ENCODE assay signal across 27 cellular contexts in genomic region chr6:97572943-97573342, GRCh38.
DNase-seq lines count a peak whose midpoint lies in the region; ATAC-seq, FAIRE-seq and TF ChIP-seq lines count a peak whose summit lies in the region.
"Had no signal": no experiment of that assay in that cellular context is flagged by ENCODE, and none has a peak within 500 bp of the region (broad histone marks: within the 10 kb centered on the region; RNA-seq: fewer than 3 reads in every experiment).

No MANE protein-coding gene starts in this region.

- H3K27ac Mint-ChIP-seq in stimulated activated naive CD8-positive, alpha-beta T cell treated with anti-CD3 and anti-CD28 coated beads, Interleukin-15, amount 100 ng/mL, for 72 hours = no peak overlapping the region
- H3K27ac Mint-ChIP-seq: CD4-positive, CD25-positive, alpha-beta regulatory T cell had no signal

- no peak overlapping the region for H2BK5ac ChIP-seq in mesendoderm (ENCODE audit: low read length)

- no peaks in the 10 kb centered on the region for H3K79me1 ChIP-seq in mesendoderm (ENCODE audit: low read length)

- H4K8ac ChIP-seq in mesendoderm (ENCODE audit: low read depth, low read length) = no peak overlapping the region

- H3K4me1 Mint-ChIP-seq in stimulated activated naive CD8-positive, alpha-beta T cell treated with anti-CD3 and anti-CD28 coated beads, Interleukin-15, amount 100 ng/mL, for 72 hours = no peaks in the 10 kb centered on the region
- H3K4me1 Mint-ChIP-seq: CD4-positive, CD25-positive, alpha-beta regulatory T cell; IgD-negative memory B cell had no signal

- H2AK5ac ChIP-seq in mesendoderm (ENCODE audit: low read length) = no peak overlapping the region

- in situ Hi-C loops in GM12878 (cut with MboI) = no loop called here

- no peak overlapping the region for H2AFZ ChIP-seq in GM12878 (ENCODE audit: control insufficient read depth, low read depth, low read length)
- H2AFZ ChIP-seq in smooth muscle cell (ENCODE audit: low read depth) = no peak overlapping the region

- H3K4me2 ChIP-seq in GM12878 (ENCODE audit: control insufficient read depth, insufficient read depth) (no peak overlapping the region), mesendoderm (ENCODE audit: low read length) (no peak overlapping the region), smooth muscle cell (no peak overlapping the region)
- H3K4me2 ChIP-seq: BLaER1, KMS-11 had no signal

- POLR2A ChIA-PET in GM12878 (lab: Charles Lee) = no interaction called here

- peak; percentile 18 for FAIRE-seq in GM12878 (lab: Jason Lieb, UNC)
- FAIRE-seq: A204.1, D721Med, G401.6, H54 had no signal

- TF ChIP-seq RAD21 in GM12878 (IDR thresholded peaks at IDR 0.05; ENCODE audit: insufficient read depth, low read depth, low read length) = no peak

- H3K9ac ChIP-seq in GM12878 (ENCODE audit: control insufficient read depth, insufficient read depth, low read length) (no peak overlapping the region), mesendoderm (ENCODE audit: low read length) (no peak overlapping the region), smooth muscle cell (ENCODE audit: low read depth) (no peak overlapping the region)
- H3K9ac ChIP-seq: BLaER1, KMS-11 had no signal

- ATAC-seq in GM18511 (IDR thresholded peaks at IDR 0.05; ENCODE audit: unreplicated experiment) (peak; percentile 55), GM18909 (IDR thresholded peaks at IDR 0.05; ENCODE audit: poor library complexity, unreplicated experiment) (peak; percentile 58), HG03378 (IDR thresholded peaks at IDR 0.05; ENCODE audit: unreplicated experiment) (peak; percentile 55), GM12878 (no peak), GM19455 (IDR thresholded peaks at IDR 0.05; ENCODE audit: unreplicated experiment) (no peak)
- ATAC-seq in stimulated activated naive CD8-positive, alpha-beta T cell treated with anti-CD3 and anti-CD28 coated beads, Interleukin-15, amount 100 ng/mL, for 72 hours = no peak
- ATAC-seq: PC-3 had no signal

- no peaks in the 10 kb centered on the region for H3K79me2 ChIP-seq in GM12878 (ENCODE audit: control insufficient read depth, insufficient read depth, low read length)
- no peaks in the 10 kb centered on the region for H3K79me2 ChIP-seq in mesendoderm (ENCODE audit: control insufficient read depth, insufficient read depth, low read length)
- no peaks in the 10 kb centered on the region for H3K79me2 ChIP-seq in smooth muscle cell (ENCODE audit: low read depth)

- no peak overlapping the region for H3K18ac ChIP-seq in mesendoderm (ENCODE audit: low read length)

- no peak overlapping the region for H4K5ac ChIP-seq in mesendoderm (ENCODE audit: low read length)

- SMC1A ChIA-PET in GM12878 (lab: Charles Lee; ENCODE audit: uncharacterized antibody, unreplicated experiment) = no interaction called here

- no peak overlapping the region for H3K23ac ChIP-seq in mesendoderm (ENCODE audit: low read length)

- no peak overlapping the region for H3K56ac ChIP-seq in mesendoderm (ENCODE audit: low read length)

- H4K20me1 ChIP-seq in GM12878 (ENCODE audit: control insufficient read depth, insufficient read depth) (no peaks in the 10 kb centered on the region), smooth muscle cell (ENCODE audit: low read depth) (no peaks in the 10 kb centered on the region)
- H4K20me1 ChIP-seq: BLaER1 had no signal

- RAD21 ChIA-PET in GM12878 (lab: Charles Lee; ENCODE audit: unreplicated experiment) = no interaction called here

- no peaks in the 10 kb centered on the region for H3K36me3 ChIP-seq in GM12878 (ENCODE audit: control insufficient read depth in 2 of 2, insufficient read depth in 2 of 2, low read length in 1 of 2)
- H3K36me3 ChIP-seq in mesendoderm (ENCODE audit: control insufficient read depth, insufficient read depth, low read length) = no peaks in the 10 kb centered on the region
- no peaks in the 10 kb centered on the region for H3K36me3 ChIP-seq in smooth muscle cell (ENCODE audit: low read depth)
- H3K36me3 ChIP-seq: BLaER1, SJSA1 had no signal

- H3K4me3 ChIP-seq in GM12878 = no peak overlapping the region
- no peak overlapping the region for H3K4me3 ChIP-seq in mesendoderm (ENCODE audit: low read length)
- no peak overlapping the region for H3K4me3 ChIP-seq in smooth muscle cell
- H3K4me3 ChIP-seq: BLaER1, SJSA1 had no signal

- H3K27me3 ChIP-seq in GM12878 (replicated peaks in 1 of 2; ENCODE audit: control insufficient read depth in 2 of 2, insufficient read depth in 2 of 2, low read length in 1 of 2) (no peaks in the 10 kb centered on the region), mesendoderm (ENCODE audit: insufficient read depth, low read length, poor library complexity) (no peaks in the 10 kb centered on the region), smooth muscle cell (ENCODE audit: low read depth) (no peaks in the 10 kb centered on the region)
- H3K27me3 ChIP-seq: BLaER1, SJSA1 had no signal

- no peak overlapping the region for H2BK120ac ChIP-seq in mesendoderm (ENCODE audit: low read depth, low read length)

- no peak overlapping the region for H3K4ac ChIP-seq in mesendoderm (ENCODE audit: low read depth, low read length)

- H3K9me3 ChIP-seq in GM12878 (replicated peaks; ENCODE audit: control insufficient read depth, insufficient read depth, low read length) (no peaks in the 10 kb centered on the region), smooth muscle cell (replicated peaks; ENCODE audit: low read depth) (no peaks in the 10 kb centered on the region)
- H3K9me3 ChIP-seq: BLaER1, SJSA1 had no signal

- no peaks in the 10 kb centered on the region for H3K27me3 Mint-ChIP-seq in stimulated activated naive CD8-positive, alpha-beta T cell treated with anti-CD3 and anti-CD28 coated beads, Interleukin-15, amount 100 ng/mL, for 72 hours
- H3K27me3 Mint-ChIP-seq: IgD-negative memory B cell had no signal

- H3K9me3 Mint-ChIP-seq in stimulated activated naive CD8-positive, alpha-beta T cell treated with anti-CD3 and anti-CD28 coated beads, Interleukin-15, amount 100 ng/mL, for 72 hours = peaks cover 0 to 7% of the 10 kb centered on the region in 2 donors

- H2BK15ac ChIP-seq in mesendoderm (replicated peaks; ENCODE audit: low read depth) = no peak overlapping the region

- TF ChIP-seq CTCF in GM12878 (IDR thresholded peaks at IDR 0.05 in 2 of 3, conservative IDR thresholded peaks at IDR 0.05 in 1 of 3; ENCODE audit: control insufficient read depth in 2 of 3, extremely low read depth in 1 of 3, insufficient read depth in 1 of 3, low read depth in 3 of 3, low read length in 3 of 3) (no peak), smooth muscle cell (IDR thresholded peaks at IDR 0.05; ENCODE audit: borderline replicate concordance, insufficient read depth, poor library complexity, severe bottlenecking) (no peak)

- no peak for TF ChIP-seq EP300 in GM12878 (IDR thresholded peaks at IDR 0.05; ENCODE audit: borderline replicate concordance in 1 of 2, control insufficient read depth in 1 of 2, low read depth in 2 of 2, low read length in 2 of 2)

- no TSS peak for BruUV-seq in GM12878 (replicated peaks; lab: Mats Ljungman, UMichigan)

- CTCF ChIA-PET in GM12878 (lab: Yijun Ruan, JAX) = no interaction called here

- WGBS in GM12878 (ENCODE audit: insufficient coverage, insufficient replicate concordance, low lambda C conversion rate, missing lambda C conversion rate) = 0% methylated on average over 1 of the region's 1 CpG
- WGBS in mesendoderm (ENCODE audit: extremely low coverage, insufficient coverage, low lambda C conversion rate) = no CpG with 5 or more reads among the region's 1 CpG
- 80% methylated on average over 1 of the region's 1 CpG for WGBS in smooth muscle cell (ENCODE audit: low lambda C conversion rate)

- DNase-seq in GM12878 (ENCODE audit: low read depth, low spot score) (no peak), mesendoderm (no peak), smooth muscle cell (lab: John Stamatoyannopoulos, UW; ENCODE audit: unreplicated experiment) (no peak)
- DNase-seq in stimulated activated naive CD8-positive, alpha-beta T cell treated with anti-CD3 and anti-CD28 coated beads, Interleukin-15, amount 100 ng/mL, for 72 hours = no peak
- DNase-seq: CD4-positive, CD25-positive, alpha-beta regulatory T cell; MM.1S; NCI-H1048; NCI-H1417; NCI-H1694; NCI-H2029 treated with DMSO at 0.1 percent for 48 hours; NCI-H345; NCI-H510A treated with DMSO at 0.1 percent for 48 hours; NCI-H774; PC-3 had no signal

- H3F3A ChIP-seq in smooth muscle cell (ENCODE audit: low read depth) = no peaks in the 10 kb centered on the region

- H3K4me3 Mint-ChIP-seq in stimulated activated naive CD8-positive, alpha-beta T cell treated with anti-CD3 and anti-CD28 coated beads, Interleukin-15, amount 100 ng/mL, for 72 hours = no peak overlapping the region
- H3K4me3 Mint-ChIP-seq: CD4-positive, CD25-positive, alpha-beta regulatory T cell; IgD-negative memory B cell had no signal

- H3K4me1 ChIP-seq in GM12878 (ENCODE audit: control insufficient read depth, insufficient read depth, low read length) (no peaks in the 10 kb centered on the region), mesendoderm (ENCODE audit: control insufficient read depth, low read depth, low read length) (no peaks in the 10 kb centered on the region), smooth muscle cell (ENCODE audit: low read depth) (no peaks in the 10 kb centered on the region)
- H3K4me1 ChIP-seq: BLaER1, SJSA1 had no signal

- no peak for TF ChIP-seq POLR2A in GM12878 (IDR thresholded peaks at IDR 0.05; ENCODE audit: low read depth, low read length)

- H3K27ac ChIP-seq in GM12878 (ENCODE audit: control insufficient read depth, insufficient read depth) = no peak overlapping the region
- H3K27ac ChIP-seq in mesendoderm (ENCODE audit: low read depth, low read length) = no peak overlapping the region
- H3K27ac ChIP-seq in smooth muscle cell (ENCODE audit: low read depth) = no peak overlapping the region
- H3K27ac ChIP-seq: BLaER1, HL-60, KMS-11, SJSA1 had no signal

- intact Hi-C loops in GM12878 (cut with micrococcal nuclease; ENCODE audit: unreplicated experiment) = no loop called here

TF ChIP-seq in GM12878, 131 proteins besides CTCF, POLR2A, EP300 and RAD21 (continues in another document):
- TF ChIP-seq SP1 (IDR thresholded peaks at IDR 0.05; ENCODE audit: low read depth, low read length) (no peak), SMARCA5 (IDR thresholded peaks at IDR 0.05) (no peak), ELK1 (IDR thresholded peaks at IDR 0.05; ENCODE audit: low read depth, low read length) (no peak), ZSCAN29 (IDR thresholded peaks at IDR 0.05) (no peak), IRF4 (IDR thresholded peaks at IDR 0.05; ENCODE audit: low read depth, low read length) (no peak), GABPA (IDR thresholded peaks at IDR 0.05; ENCODE audit: low read depth) (no peak), NR2C2 (IDR thresholded peaks at IDR 0.05; ENCODE audit: borderline replicate concordance, control insufficient read depth, insufficient read length, low read depth) (no peak)

Comparison
In these comparisons a context has a peak if more than half of its experiments do, and no peak if none do; other contexts are left out.
1. ATAC-seq: peak in GM18511 (single experiment), GM18909 (single experiment) and HG03378 (single experiment); none in GM12878 (single experiment), GM19455 (single experiment) and stimulated activated naive CD8-positive, alpha-beta T cell treated with anti-CD3 and anti-CD28 coated beads, Interleukin-15, amount 100 ng/mL, for 72 hours (single experiment).